1 cellular context compared by ENCODE assay signal in the genomic region with DNA sequence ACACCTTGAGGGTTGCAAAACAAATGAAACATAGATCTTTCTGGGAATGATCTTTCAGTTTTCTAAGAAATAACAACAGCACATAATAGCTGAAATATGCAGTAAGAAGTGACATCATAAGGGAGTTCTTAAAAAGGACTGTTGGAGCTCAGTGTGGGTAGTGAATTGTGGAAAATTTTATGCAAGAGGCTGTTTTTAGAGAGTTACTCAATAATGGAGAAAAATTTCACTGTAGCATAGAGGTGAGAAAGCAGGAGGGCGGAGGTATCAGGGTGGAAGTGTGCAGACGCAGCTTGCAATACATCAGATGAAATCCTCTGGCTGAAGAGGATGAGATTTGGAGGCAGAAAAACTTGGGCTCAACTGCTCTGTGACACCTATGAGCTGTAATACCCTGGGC.
TF ChIP-seq lines count a peak whose summit lies in the region.

No MANE protein-coding gene starts in this region.

TF ChIP-seq in GM12878, 131 proteins besides CTCF, POLR2A, EP300 and RAD21:
- peak; percentile 22 to 24; a peak in 1 of 4 replicates for TF ChIP-seq IKZF2 (IDR thresholded peaks at IDR 0.05)
- peak; percentile 87 for TF ChIP-seq ATF7 (IDR thresholded peaks at IDR 0.05; ENCODE audit: low read depth)
- peak; percentile 49 for TF ChIP-seq IKZF1 (conservative IDR thresholded peaks at IDR 0.05)
- no peak for TF ChIP-seq RELA (IDR thresholded peaks at IDR 0.05; ENCODE audit: borderline replicate concordance, partially characterized antibody)
- peak; percentile 9 for TF ChIP-seq MEF2B (IDR thresholded peaks at IDR 0.05; ENCODE audit: partially characterized antibody, poor library complexity, severe bottlenecking)
- 0 out of 2 replicates have a peak, but pooled peaks have one; percentile 33 for TF ChIP-seq MTA2 (IDR thresholded peaks at IDR 0.05; ENCODE audit: low read depth)
- no peak for TF ChIP-seq PML (IDR thresholded peaks at IDR 0.05; ENCODE audit: low read length)
TF ChIP-seq in GM12878: peak in this region for 5.
